In the genomic region with DNA sequence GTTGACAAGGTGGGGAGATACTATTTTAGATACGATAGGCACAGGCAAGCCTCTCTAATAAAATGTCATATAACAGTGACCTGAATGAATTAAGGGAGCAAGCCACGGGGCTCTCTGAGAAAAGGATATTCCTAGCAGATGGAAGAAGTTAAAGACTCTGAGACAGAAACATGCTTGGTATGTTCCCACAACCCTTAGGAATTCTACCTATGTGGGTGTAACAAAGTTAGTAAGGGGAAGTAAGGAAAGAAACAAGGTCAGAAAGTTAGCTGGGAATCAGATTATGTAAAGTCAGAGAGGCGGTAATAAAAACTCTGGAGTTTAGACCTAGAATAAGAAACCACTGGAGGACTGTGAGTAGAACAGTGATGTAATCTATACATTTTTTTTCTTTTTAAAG, we compare ENCODE assay signal across 19 cellular contexts. TPM values are rescaled to one million over a fixed set of nuclear protein-coding genes. Genes with fewer than 3 reads are reported as not detected.
DNase-seq lines count a peak whose midpoint lies in the region; ATAC-seq and TF ChIP-seq lines count a peak whose summit lies in the region.
"Had no signal": no experiment of that assay in that cellular context is flagged by ENCODE, and none has a peak within 500 bp of the region (broad histone marks: within the 10 kb centered on the region; RNA-seq: fewer than 3 reads in every experiment).

No MANE protein-coding gene starts in this region.

- DNase-seq in GM23248 (peak; percentile 43), WTC11 (ENCODE audit: low spot score) (no peak), hepatic stellate cell (ENCODE audit: low spot score) (peak; percentile 6), skeletal muscle cell (ENCODE audit: low read depth) (peak; percentile 12)
- DNase-seq in activated CD8-positive, alpha-beta memory T cell treated with anti-CD3 and anti-CD28 coated beads, Interleukin-2, amount 50 U/mL, for 48 hours = no peak
- DNase-seq: activated CD4-positive, alpha-beta T cell treated with anti-CD3 and anti-CD28 coated beads for 48 hours; activated T-cell treated with anti-CD3 and anti-CD28 coated beads, Interleukin-2, amount 50 U/mL, for 1 hour; anterior cingulate cortex; CD4-positive, alpha-beta memory T cell; GDM1; NCI-H1417; NCI-H526 treated with DMSO at 0.1 percent for 48 hours; Peyer's patch; stimulated activated naive CD8-positive, alpha-beta T cell treated with anti-CD3 and anti-CD28 coated beads, Interleukin-15, Interleukin-2, amounts not matched to agents 100 U/mL and 50 U/mL, for 24 hours; T-helper 2 cell had no signal

- H3F3A ChIP-seq in GM23248 (ENCODE audit: insufficient read depth) = no peaks in the 10 kb centered on the region; the same call in 1 of the 2 replicates

- H3K4me1 Mint-ChIP-seq in WTC11 = peaks cover 5% of the 10 kb centered on the region
- H3K4me1 Mint-ChIP-seq: CD4-positive, alpha-beta memory T cell had no signal

- no peak overlapping the region for H3K4me3 Mint-ChIP-seq in WTC11
- H3K4me3 Mint-ChIP-seq: CD4-positive, alpha-beta memory T cell had no signal

- no peaks in the 10 kb centered on the region for H3K9me3 ChIP-seq in GM23248 (ENCODE audit: low read depth)
- H3K9me3 ChIP-seq: Peyer's patch had no signal

- no peak overlapping the region for H3K9ac ChIP-seq in GM23248

- H3K36me3 ChIP-seq in GM23248 (ENCODE audit: low read depth) = peaks cover 7% of the 10 kb centered on the region; the same call in 1 of the 2 replicates

- no peak overlapping the region for H3K4me2 ChIP-seq in GM23248 (ENCODE audit: unreplicated experiment)

- TF ChIP-seq CTCF in WTC11 (IDR thresholded peaks at IDR 0.05) = no peak

- WGBS in GM23248 (ENCODE audit: low coverage in 1 of 2, low lambda C conversion rate in 2 of 2, missing lambda C conversion rate in 2 of 2), 2 experiments = 74 to 83% methylated on average over 3 of the region's 3 CpGs

- no peaks in the 10 kb centered on the region for H4K20me1 ChIP-seq in GM23248 (ENCODE audit: insufficient read depth)

- no peaks in the 10 kb centered on the region for H3K27me3 Mint-ChIP-seq in WTC11 (ENCODE audit: low read depth)
- H3K27me3 Mint-ChIP-seq: CD4-positive, alpha-beta memory T cell had no signal

- no peaks in the 10 kb centered on the region for H3K27me3 ChIP-seq in GM23248 (replicated peaks; ENCODE audit: insufficient read depth)
- H3K27me3 ChIP-seq: Peyer's patch had no signal

- H3K4me3 ChIP-seq in GM23248 (no peak overlapping the region), skeletal muscle cell (ENCODE audit: low read depth, low read length) (no peak overlapping the region)
- H3K4me3 ChIP-seq: Peyer's patch had no signal

- ATAC-seq in WTC11 (peak; percentile 90), GM18873 (IDR thresholded peaks at IDR 0.05; ENCODE audit: low FRiP score, unreplicated experiment) (no peak), GM18858 (IDR thresholded peaks at IDR 0.05; ENCODE audit: unreplicated experiment) (no peak), GM19035 (IDR thresholded peaks at IDR 0.05; ENCODE audit: unreplicated experiment) (no peak)
- ATAC-seq: stimulated activated naive CD8-positive, alpha-beta T cell treated with anti-CD3 and anti-CD28 coated beads, Interleukin-15, Interleukin-2, amounts not matched to agents 100 U/mL and 50 U/mL, for 24 hours had no signal

- H3K27ac ChIP-seq in GM23248 = no peak overlapping the region; the same call in 1 of the 2 replicates
- H3K27ac ChIP-seq: Peyer's patch had no signal

- no peaks in the 10 kb centered on the region for H3K9me2 ChIP-seq in GM23248 (ENCODE audit: insufficient read depth)

- H3K4me1 ChIP-seq in GM23248 (ENCODE audit: insufficient read depth) = peaks cover 6% of the 10 kb centered on the region
- H3K4me1 ChIP-seq: Peyer's patch had no signal

- peaks cover 70% of the 10 kb centered on the region for H3K36me3 Mint-ChIP-seq in WTC11

- no peaks in the 10 kb centered on the region for H3K79me2 ChIP-seq in GM23248 (ENCODE audit: insufficient read depth)

- CTCF ChIA-PET in WTC11 (lab: Charles Lee) = no interaction called here

- no peak overlapping the region for H2AFZ ChIP-seq in GM23248

- POLR2A ChIA-PET in WTC11 (lab: Charles Lee) = no interaction called here

- H3K9me3 Mint-ChIP-seq in WTC11 = peaks cover 33% of the 10 kb centered on the region
- H3K9me3 Mint-ChIP-seq: CD4-positive, alpha-beta memory T cell had no signal

- in situ Hi-C loops in GM23248 (cut with MboI) = no loop called here

- peak overlapping the region; percentile 34; the same call in 1 of the 2 replicates for H3K27ac Mint-ChIP-seq in WTC11
- H3K27ac Mint-ChIP-seq: CD4-positive, alpha-beta memory T cell had no signal

TF ChIP-seq in WTC11, 78 proteins besides CTCF, POLR2A, EP300 and RAD21:
- TF ChIP-seq, protein P1, sequence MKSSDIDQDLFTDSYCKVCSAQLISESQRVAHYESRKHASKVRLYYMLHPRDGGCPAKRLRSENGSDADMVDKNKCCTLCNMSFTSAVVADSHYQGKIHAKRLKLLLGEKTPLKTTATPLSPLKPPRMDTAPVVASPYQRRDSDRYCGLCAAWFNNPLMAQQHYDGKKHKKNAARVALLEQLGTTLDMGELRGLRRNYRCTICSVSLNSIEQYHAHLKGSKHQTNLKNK (CRISPR knock-in tag; IDR thresholded peaks at IDR 0.05) = no peak

RNA-seq across cellular contexts. Expression of a gene that starts 59.7 kb away (rescaled TPM):
- not detected in 2 replicates for total RNA-seq in GM23248 (2014; rRNA removed; shearing (Covaris generic))
- polyA plus RNA-seq in GM23248 (2016; fragmentation: Nextera tagmentation; extraction: Ambion mirVana) = not detected in 2 replicates
- not detected in 3 replicates for total RNA-seq in WTC11 (2021)
- total RNA-seq: CD4-positive, alpha-beta memory T cell; Peyer's patch; skeletal muscle tissue had no signal
- polyA plus RNA-seq: CD4-positive, alpha-beta memory T cell had no signal

Comparison
In these comparisons a context has a peak if more than half of its experiments do, and no peak if none do; other contexts are left out.
1. DNase-seq: peak in GM23248 (single experiment), hepatic stellate cell (single experiment) and skeletal muscle cell (single experiment); none in WTC11 (single experiment) and activated CD8-positive, alpha-beta memory T cell treated with anti-CD3 and anti-CD28 coated beads, Interleukin-2, amount 50 U/mL, for 48 hours (single experiment).